Comparison of ENCODE assay signal across 24 cellular contexts in genomic region chr1:236041899-236042618, GRCh38. TPM values are rescaled to one million over a fixed set of nuclear protein-coding genes. Genes with fewer than 3 reads are reported as not detected.
A peak's percentile ranks its signal among the peaks of the same experiment; 100 is the strongest.
DNase-seq lines count a peak whose midpoint lies in the region; ATAC-seq, FAIRE-seq and TF ChIP-seq lines count a peak whose summit lies in the region.
"Had no signal": no experiment of that assay in that cellular context is flagged by ENCODE, and none has a peak within 500 bp of the region (broad histone marks: within the 10 kb centered on the region; RNA-seq: fewer than 3 reads in every experiment).

No MANE protein-coding gene starts in this region.

- H3K4me3 Mint-ChIP-seq in neural crest cell (no peak overlapping the region), glutamatergic neuron (ENCODE audit: unreplicated experiment) (no peak overlapping the region), mesothelial cell of epicardium (no peak overlapping the region)
- no peak overlapping the region for H3K4me3 Mint-ChIP-seq in activated T-cell treated with anti-CD3 and anti-CD28 coated beads, Interleukin-2, amount 50 U/mL, for 4 hours
- H3K4me3 Mint-ChIP-seq: CD4-positive, CD25-positive, alpha-beta regulatory T cell; CD8-positive, alpha-beta memory T cell; H9 had no signal

- H3K36me3 Mint-ChIP-seq in neural crest cell (ENCODE audit: low read depth) (peaks cover 31% of the 10 kb centered on the region), glutamatergic neuron (ENCODE audit: unreplicated experiment) (no peaks in the 10 kb centered on the region), mesothelial cell of epicardium (peaks cover 8% of the 10 kb centered on the region)
- H3K36me3 Mint-ChIP-seq in activated T-cell treated with anti-CD3 and anti-CD28 coated beads, Interleukin-2, amount 50 U/mL, for 4 hours (ENCODE audit: insufficient read depth), result no peaks in the 10 kb centered on the region
- H3K36me3 Mint-ChIP-seq: CD4-positive, CD25-positive, alpha-beta regulatory T cell; CD8-positive, alpha-beta memory T cell had no signal

- CTCF ChIA-PET in HEK293 (lab: Yijun Ruan, JAX), result interaction anchor here (0.6 to 1.2 kb wide), 4 partner anchors 9 to 1520 kb away, joined by 3 read pairs; no protein-coding TSS in a partner anchor

- peak; percentile 33 for FAIRE-seq in GM12891 (lab: Jason Lieb, UNC)
- FAIRE-seq: A204.1, GM12878, GM19239, H1 had no signal

- POLR2A ChIA-PET in HEK293 (lab: Yijun Ruan, JAX), result no interaction called here

- in situ Hi-C loops in gastrocnemius medialis (cut with MboI; ENCODE audit: low sequenced_read_pairs in 4 of 4), result no loop called here

- TF ChIP-seq CTCF in HEK293 (tag by site-specific recombination; IDR thresholded peaks at IDR 0.05) (no peak), neural crest cell (conservative IDR thresholded peaks at IDR 0.05) (no peak), gastrocnemius medialis (IDR thresholded peaks at IDR 0.05 in 4 of 5, conservative IDR thresholded peaks at IDR 0.05 in 1 of 5) (no peak), glutamatergic neuron (IDR thresholded peaks at IDR 0.05; ENCODE audit: partially characterized antibody, unreplicated experiment) (no peak), mesothelial cell of epicardium (IDR thresholded peaks at IDR 0.05; ENCODE audit: unreplicated experiment) (no peak)

- H3K4me1 Mint-ChIP-seq in neural crest cell, result peaks cover 17% of the 10 kb centered on the region
- H3K4me1 Mint-ChIP-seq in activated T-cell treated with anti-CD3 and anti-CD28 coated beads, Interleukin-2, amount 50 U/mL, for 4 hours (ENCODE audit: low read depth), result no peaks in the 10 kb centered on the region
- H3K4me1 Mint-ChIP-seq in glutamatergic neuron (ENCODE audit: low read depth, unreplicated experiment), result no peaks in the 10 kb centered on the region
- peaks cover 13% of the 10 kb centered on the region for H3K4me1 Mint-ChIP-seq in mesothelial cell of epicardium
- H3K4me1 Mint-ChIP-seq: CD4-positive, CD25-positive, alpha-beta regulatory T cell; CD8-positive, alpha-beta memory T cell had no signal

- peak overlapping the region; percentile 68 for H3K27ac Mint-ChIP-seq in neural crest cell (ENCODE audit: unreplicated experiment)
- no peak overlapping the region for H3K27ac Mint-ChIP-seq in glutamatergic neuron (ENCODE audit: unreplicated experiment)
- no peak overlapping the region for H3K27ac Mint-ChIP-seq in mesothelial cell of epicardium
- H3K27ac Mint-ChIP-seq: CD4-positive, CD25-positive, alpha-beta regulatory T cell; CD8-positive, alpha-beta memory T cell; H9 had no signal

- H3K9me3 Mint-ChIP-seq in neural crest cell (peaks cover 3% of the 10 kb centered on the region), glutamatergic neuron (ENCODE audit: unreplicated experiment) (no peaks in the 10 kb centered on the region), mesothelial cell of epicardium (peaks cover 6% of the 10 kb centered on the region)
- peaks cover 4% of the 10 kb centered on the region for H3K9me3 Mint-ChIP-seq in activated T-cell treated with anti-CD3 and anti-CD28 coated beads, Interleukin-2, amount 50 U/mL, for 4 hours

- no peaks in the 10 kb centered on the region for H3K27me3 ChIP-seq in gastrocnemius medialis
- H3K27me3 ChIP-seq: BE2C had no signal

- no peaks in the 10 kb centered on the region for H3K4me1 ChIP-seq in HEK293 (ENCODE audit: control insufficient read depth, insufficient read depth, low read length)
- peaks cover 0 to 1% of the 10 kb centered on the region in 2 donors for H3K4me1 ChIP-seq in gastrocnemius medialis
- H3K4me1 ChIP-seq: BE2C had no signal

- H3K4me3 ChIP-seq in HEK293 (ENCODE audit: low read depth, low read length), result no peak overlapping the region
- no peak overlapping the region for H3K4me3 ChIP-seq in gastrocnemius medialis
- H3K4me3 ChIP-seq: GM12878 had no signal

- intact Hi-C loops in gastrocnemius medialis (cut with DNase I; ENCODE audit: low total_unique reads), result no loop called here

- H3K9me3 ChIP-seq in HEK293 (ENCODE audit: control insufficient read depth, insufficient read depth, low read depth, low read length) (no peaks in the 10 kb centered on the region), gastrocnemius medialis (no peaks in the 10 kb centered on the region)
- H3K9me3 ChIP-seq: BE2C had no signal

- no peaks in the 10 kb centered on the region for H3K27me3 Mint-ChIP-seq in neural crest cell (ENCODE audit: low read depth)
- H3K27me3 Mint-ChIP-seq in activated T-cell treated with anti-CD3 and anti-CD28 coated beads, Interleukin-2, amount 50 U/mL, for 4 hours (ENCODE audit: low read depth), result peaks cover 3% of the 10 kb centered on the region
- H3K27me3 Mint-ChIP-seq in glutamatergic neuron (ENCODE audit: unreplicated experiment), result peaks cover 2% of the 10 kb centered on the region
- no peaks in the 10 kb centered on the region for H3K27me3 Mint-ChIP-seq in mesothelial cell of epicardium (ENCODE audit: low read depth)

- H3K27ac ChIP-seq in HEK293 (ENCODE audit: extremely low read depth, low read depth, low read length) (no peak overlapping the region), gastrocnemius medialis (peak overlapping the region in 3 of 4 donors; percentile 20 to 77 (median 65))
- H3K27ac ChIP-seq: HL-60 had no signal

- TF ChIP-seq POLR2A in GM12891 (IDR thresholded peaks at IDR 0.05; ENCODE audit: low read depth, low read length) (no peak), gastrocnemius medialis (IDR thresholded peaks at IDR 0.05) (no peak)

- H3K36me3 ChIP-seq in HEK293 (ENCODE audit: control insufficient read depth in 2 of 2, insufficient read depth in 1 of 2, low read length in 2 of 2), result peaks cover 11 to 62% of the 10 kb centered on the region in 2 experiments
- peaks cover 0 to 4% of the 10 kb centered on the region in 2 donors for H3K36me3 ChIP-seq in gastrocnemius medialis
- H3K36me3 ChIP-seq: BE2C had no signal

- DNase-seq in GM12891 (ENCODE audit: insufficient read length, low spot score), result no peak
- DNase-seq in neural crest cell (ENCODE audit: low read depth, low spot score), result no peak
- no peak for DNase-seq in gastrocnemius medialis
- DNase-seq in activated T-cell treated with anti-CD3 and anti-CD28 coated beads, Interleukin-2, amount 50 U/mL, for 4 hours, result no peak
- DNase-seq in glutamatergic neuron, result no peak
- DNase-seq in mesothelial cell of epicardium (ENCODE audit: low spot score in 2 of 2, unreplicated experiment in 2 of 2), result no peak
- DNase-seq: ACHN; BE2C; C1 segment of cervical spinal cord; CD4-positive, CD25-positive, alpha-beta regulatory T cell; CD8-positive, alpha-beta memory T cell; COR-L47; DMS 273 treated with DMSO at 0.1 percent for 48 hours; DMS53; DND-41; EL; H9 had no signal

- ATAC-seq in gastrocnemius medialis (no peak), HG03571 (IDR thresholded peaks at IDR 0.05; ENCODE audit: unreplicated experiment) (no peak)
- no peak for ATAC-seq in activated T-cell treated with anti-CD3 and anti-CD28 coated beads, Interleukin-2, amount 50 U/mL, for 4 hours
- ATAC-seq: GM12878 had no signal

TF ChIP-seq in GM12891, 5 proteins besides CTCF, POLR2A, EP300 and RAD21:
- TF ChIP-seq POLR2AphosphoS5 (IDR thresholded peaks at IDR 0.05; ENCODE audit: low read depth, low read length), result no peak
- TF ChIP-seq PAX5 (IDR thresholded peaks at IDR 0.05; ENCODE audit: insufficient read depth, low read length, severe bottlenecking), result no peak
- TF ChIP-seq SPI1 (IDR thresholded peaks at IDR 0.05; ENCODE audit: low read depth, low read length), result no peak
- TF ChIP-seq TAF1 (IDR thresholded peaks at IDR 0.05; ENCODE audit: low read depth, low read length), result no peak
- TF ChIP-seq POU2F2 (IDR thresholded peaks at IDR 0.05; ENCODE audit: low read depth, low read length), result no peak

TF ChIP-seq in HEK293, 187 proteins besides CTCF, POLR2A, EP300 and RAD21:
- TF ChIP-seq ZSCAN23 (tag by site-specific recombination; IDR thresholded peaks at IDR 0.05) (no peak), ZBTB21 (tag by site-specific recombination; IDR thresholded peaks at IDR 0.05) (no peak), ZNF837 (tag by site-specific recombination; IDR thresholded peaks at IDR 0.05) (no peak), IKZF3 (tag by site-specific recombination; IDR thresholded peaks at IDR 0.05) (no peak), ZNF274 (IDR thresholded peaks at IDR 0.05; ENCODE audit: low read length) (no peak), ZNF274 (tag by site-specific recombination; IDR thresholded peaks at IDR 0.05; ENCODE audit: borderline replicate concordance) (no peak), ZNF112 (tag by site-specific recombination; IDR thresholded peaks at IDR 0.05) (no peak), ZNF513 (tag by site-specific recombination; IDR thresholded peaks at IDR 0.05) (0 out of 2 replicates have a peak, but pooled peaks have one; percentile 36), ZNF548 (tag by site-specific recombination; IDR thresholded peaks at IDR 0.05) (no peak)
TF ChIP-seq in HEK293: peak in this region for 1.

RNA-seq across cellular contexts. Expression of gene NID1, which starts 22.8 kb away (rescaled TPM):
- 10.6 TPM for polyA plus RNA-seq in GM12891 (2012; ENCODE audit: low read depth, missing spikeins)
- total RNA-seq in neural crest cell, result 88.7 and 90.3 TPM in 2 replicates
- 10 to 100 TPM; 33.7 to 79.0 (median 51.7) TPM for total RNA-seq in gastrocnemius medialis
- total RNA-seq in activated T-cell treated with anti-CD3 and anti-CD28 coated beads, Interleukin-2, amount 50 U/mL, for 4 hours, result under 1 TPM; 0.16 to 0.32 (median 0.25) TPM
- total RNA-seq in glutamatergic neuron (ENCODE audit: unreplicated experiment), result 1.4 TPM
- total RNA-seq in mesothelial cell of epicardium, result 42.4 to 45.5 TPM (median 45.0 TPM) in 3 replicates
- polyA plus RNA-seq: CD4-positive, CD25-positive, alpha-beta regulatory T cell; CD8-positive, alpha-beta memory T cell had no signal

Comparison
In these comparisons a context has a peak if more than half of its experiments do, and no peak if none do; other contexts are left out.
1. RNA of gene NID1, which starts 22.8 kb away (total RNA-seq): 88.7 to 90.3 TPM in neural crest cell, 33.7 to 79.0 TPM in gastrocnemius medialis and 42.4 to 45.5 TPM in mesothelial cell of epicardium; 1.4 TPM in glutamatergic neuron (single experiment) and 0.16 to 0.32 TPM in activated T-cell treated with anti-CD3 and anti-CD28 coated beads, Interleukin-2, amount 50 U/mL, for 4 hours; every median in the first group is over 10 times any median in the second.